Comparison of ENCODE assay signal across 7 cellular contexts in genomic region chr10:68735739-68736138, GRCh38. TPM values are rescaled to one million over a fixed set of nuclear protein-coding genes. Genes with fewer than 3 reads are reported as not detected.
DNase-seq lines count a peak whose midpoint lies in the region; ATAC-seq, FAIRE-seq and TF ChIP-seq lines count a peak whose summit lies in the region.
"Not testable (repeated sequence)": the region's sequence is repeated elsewhere in the genome, so short reads cannot be mapped to it uniquely, and the experiment has no call there.

No MANE protein-coding gene starts in this region.

- H3K27ac ChIP-seq in CD8-positive, alpha-beta T cell (ENCODE audit: low read depth, low read length); K562 (ENCODE audit: extremely low read depth, low read depth, low read length); vagina: not testable (repeated sequence)

- in situ Hi-C loops in K562 (cut with MboI): not testable (repeated sequence)

- not testable (repeated sequence) for H3K9ac ChIP-seq in K562 (ENCODE audit: insufficient read depth in 1 of 2, low read depth in 2 of 2, low read length in 2 of 2)

- ATAC-seq in CD8-positive, alpha-beta T cell; WTC11; activated T-cell treated with anti-CD3 and anti-CD28 coated beads, Interleukin-2, amount 50 U/mL, for 72 hours (replicated peaks in 1 of 2); K562; stimulated activated effector memory CD8-positive, alpha-beta T cell treated with anti-CD3 and anti-CD28 coated beads, Interleukin-12 subunit alpha, Interleukin-12 subunit beta, amount 100 ng/mL, for 72 hours: not testable (repeated sequence)

- BruUV-seq in K562 (replicated peaks; lab: Mats Ljungman, UMichigan): not testable (repeated sequence)

- POLR2A ChIA-PET in CD8-positive, alpha-beta T cell (lab: Charles Lee); WTC11 (lab: Charles Lee): not testable (repeated sequence)
- POLR2A ChIA-PET in K562 (lab: Yijun Ruan, JAX): interaction anchor here (1.0 to 1.4 kb wide), 2 partner anchors 9 to 11 kb away, joined by 3 to 5 read pairs; no protein-coding TSS in a partner anchor

- not testable (repeated sequence) for H3K4me1 ChIP-seq in CD8-positive, alpha-beta T cell (ENCODE audit: insufficient read depth, low read length); K562 (replicated peaks in 1 of 2; ENCODE audit: control insufficient read depth in 2 of 2, insufficient read depth in 2 of 2, low read length in 2 of 2); vagina

- DNase-seq in CD8-positive, alpha-beta T cell; WTC11 (ENCODE audit: low spot score); activated T-cell treated with anti-CD3 and anti-CD28 coated beads, Interleukin-2, amount 50 U/mL, for 72 hours; K562 (ENCODE audit: extremely low read depth in 1 of 4, low spot score in 3 of 4); stimulated activated effector memory CD8-positive, alpha-beta T cell treated with anti-CD3 and anti-CD28 coated beads, Interleukin-12 subunit alpha, Interleukin-12 subunit beta, amount 100 ng/mL, for 72 hours (ENCODE audit: low spot score in 2 of 2): not testable (repeated sequence)
- DNase-seq in mesenteric fat pad (ENCODE audit: low spot score) (peak; percentile 11), vagina (ENCODE audit: extremely low spot score in 2 of 2) (peak; percentile 1 to 3)

- H3K79me2 ChIP-seq in K562 (ENCODE audit: control insufficient read depth, insufficient read depth, low read length): peaks cover 49% of the 10 kb centered on the region

- H3K36me3 ChIP-seq in CD8-positive, alpha-beta T cell (ENCODE audit: insufficient read depth, low read length): peaks cover 43% of the 10 kb centered on the region
- H3K36me3 ChIP-seq in K562 (ENCODE audit: control insufficient read depth, insufficient read depth, low read length): peaks cover 95% of the 10 kb centered on the region
- H3K36me3 ChIP-seq in vagina: peaks cover 0 to 62% of the 10 kb centered on the region in 2 donors

- H3K27me3 ChIP-seq in CD8-positive, alpha-beta T cell (ENCODE audit: insufficient read depth, low read length); K562 (ENCODE audit: control insufficient read depth in 2 of 2, insufficient read depth in 2 of 2, low read length in 2 of 2); vagina: not testable (repeated sequence)

- H3K4me2 ChIP-seq in K562 (ENCODE audit: insufficient read depth, low read length): not testable (repeated sequence)

- not testable (repeated sequence) for H2AFZ ChIP-seq in K562 (ENCODE audit: low read depth, low read length)

- TF ChIP-seq RAD21 in K562 (CRISPR knock-in tag; conservative IDR thresholded peaks at IDR 0.05 in 1 of 2, IDR thresholded peaks at IDR 0.05 in 1 of 2): not testable (repeated sequence)

- CTCF ChIA-PET in CD8-positive, alpha-beta T cell (lab: Charles Lee); WTC11 (lab: Charles Lee); K562 (lab: Yijun Ruan, JAX; ENCODE audit: low intra/inter-chr PET ratio): not testable (repeated sequence)

- TF ChIP-seq EP300 in K562 (IDR thresholded peaks at IDR 0.05; ENCODE audit: low read length): not testable (repeated sequence)

- H3K4me3 Mint-ChIP-seq in CD8-positive, alpha-beta T cell; WTC11; activated T-cell treated with anti-CD3 and anti-CD28 coated beads, Interleukin-2, amount 50 U/mL, for 72 hours; stimulated activated effector memory CD8-positive, alpha-beta T cell treated with anti-CD3 and anti-CD28 coated beads, Interleukin-12 subunit alpha, Interleukin-12 subunit beta, amount 100 ng/mL, for 72 hours: not testable (repeated sequence)

- not testable (repeated sequence) for H3K27me3 Mint-ChIP-seq in CD8-positive, alpha-beta T cell (ENCODE audit: low read depth); WTC11 (ENCODE audit: low read depth); activated T-cell treated with anti-CD3 and anti-CD28 coated beads, Interleukin-2, amount 50 U/mL, for 72 hours (ENCODE audit: low read depth)

- 98% methylated on average over 6 of the region's 7 CpGs for WGBS in K562 (ENCODE audit: insufficient coverage, low coverage, missing lambda C conversion rate)

- H4K20me1 ChIP-seq in K562 (replicated peaks; ENCODE audit: control insufficient read depth, insufficient read depth, low read length): not testable (repeated sequence)

- TF ChIP-seq POLR2A in K562 (conservative IDR thresholded peaks at IDR 0.05); vagina (IDR thresholded peaks at IDR 0.05): not testable (repeated sequence)

- not testable (repeated sequence) for H3K9me3 Mint-ChIP-seq in CD8-positive, alpha-beta T cell; WTC11; activated T-cell treated with anti-CD3 and anti-CD28 coated beads, Interleukin-2, amount 50 U/mL, for 72 hours; stimulated activated effector memory CD8-positive, alpha-beta T cell treated with anti-CD3 and anti-CD28 coated beads, Interleukin-12 subunit alpha, Interleukin-12 subunit beta, amount 100 ng/mL, for 72 hours

- H3K27ac Mint-ChIP-seq in CD8-positive, alpha-beta T cell: peak overlapping the region; percentile 13
- peak overlapping the region; percentile 72; the same call in 1 of the 2 replicates for H3K27ac Mint-ChIP-seq in WTC11
- H3K27ac Mint-ChIP-seq in activated T-cell treated with anti-CD3 and anti-CD28 coated beads, Interleukin-2, amount 50 U/mL, for 72 hours: peak overlapping the region; percentile 35
- H3K27ac Mint-ChIP-seq in stimulated activated effector memory CD8-positive, alpha-beta T cell treated with anti-CD3 and anti-CD28 coated beads, Interleukin-12 subunit alpha, Interleukin-12 subunit beta, amount 100 ng/mL, for 72 hours: peak overlapping the region; percentile 32

- peaks cover 79% of the 10 kb centered on the region for H3K36me3 Mint-ChIP-seq in CD8-positive, alpha-beta T cell
- peaks cover 80% of the 10 kb centered on the region for H3K36me3 Mint-ChIP-seq in WTC11
- peaks cover 3 to 35% of the 10 kb centered on the region in 2 donors for H3K36me3 Mint-ChIP-seq in activated T-cell treated with anti-CD3 and anti-CD28 coated beads, Interleukin-2, amount 50 U/mL, for 72 hours (ENCODE audit: insufficient read depth in 2 of 2)
- H3K36me3 Mint-ChIP-seq in stimulated activated effector memory CD8-positive, alpha-beta T cell treated with anti-CD3 and anti-CD28 coated beads, Interleukin-12 subunit alpha, Interleukin-12 subunit beta, amount 100 ng/mL, for 72 hours: peaks cover 100% of the 10 kb centered on the region

- H3K4me3 ChIP-seq in CD8-positive, alpha-beta T cell (ENCODE audit: low read depth, low read length); K562; vagina: not testable (repeated sequence)

- not testable (repeated sequence) for H3K9me1 ChIP-seq in K562 (ENCODE audit: control insufficient read depth, insufficient read depth, low read length)

- FAIRE-seq in K562 (lab: Jason Lieb, UNC): peak; percentile 11

- peaks cover 15% of the 10 kb centered on the region for H3K4me1 Mint-ChIP-seq in CD8-positive, alpha-beta T cell (ENCODE audit: low read depth)
- H3K4me1 Mint-ChIP-seq in WTC11; activated T-cell treated with anti-CD3 and anti-CD28 coated beads, Interleukin-2, amount 50 U/mL, for 72 hours (ENCODE audit: low read depth); stimulated activated effector memory CD8-positive, alpha-beta T cell treated with anti-CD3 and anti-CD28 coated beads, Interleukin-12 subunit alpha, Interleukin-12 subunit beta, amount 100 ng/mL, for 72 hours: not testable (repeated sequence)

- not testable (repeated sequence) for TF ChIP-seq CTCF in CD8-positive, alpha-beta T cell (IDR thresholded peaks at IDR 0.05); WTC11 (IDR thresholded peaks at IDR 0.05); K562 (IDR thresholded peaks at IDR 0.05 in 2 of 3, conservative IDR thresholded peaks at IDR 0.05 in 1 of 3; ENCODE audit: insufficient read depth in 2 of 3, low read depth in 1 of 3, low read length in 3 of 3); vagina (IDR thresholded peaks at IDR 0.05)

- intact Hi-C loops in CD8-positive, alpha-beta T cell (cut with DNase I, micrococcal nuclease); K562 (cut with micrococcal nuclease); vagina (cut with DNase I): not testable (repeated sequence)

- not testable (repeated sequence) for H3K9me3 ChIP-seq in CD8-positive, alpha-beta T cell (ENCODE audit: low read length); K562 (replicated peaks; ENCODE audit: control insufficient read depth, insufficient read depth, low read depth, low read length); vagina

RNA-seq across cellular contexts. Expression of gene CCAR1, which starts 14.7 kb away (rescaled TPM):
- 10 to 100 TPM; 70.8 to 79.1 TPM for total RNA-seq in CD8-positive, alpha-beta T cell
- total RNA-seq in WTC11 (2021): 75.0 to 95.4 TPM (median 79.7 TPM) in 3 replicates
- total RNA-seq in activated T-cell treated with anti-CD3 and anti-CD28 coated beads, Interleukin-2, amount 50 U/mL, for 72 hours: 100 to 1,000 TPM; 111 to 121 TPM
- 184 and 338 TPM in 2 replicates for total RNA-seq in K562 (2011; cell fraction: chromatin; rRNA removed; ENCODE audit: low replicate concordance)
- total RNA-seq in K562 (2011; cell fraction: nucleolus; rRNA removed): 93.0 and 93.9 TPM in 2 replicates
- total RNA-seq in K562 (2011; cell fraction: nucleoplasm; rRNA removed): 126 and 131 TPM in 2 replicates
- 94.9 and 98.3 TPM in 2 replicates for total RNA-seq in K562 (2014; rRNA removed)
- total RNA-seq in K562 (2014; rRNA removed; fragmentation: Illumina TruSeq; extraction: Trizol): 131 and 150 TPM in 2 replicates
- total RNA-seq in K562 (2015; rRNA removed; fragmentation: Illumina TruSeq; extraction: Trizol): 145 and 157 TPM in 2 replicates
- 88.0 and 102 TPM in 2 replicates for total RNA-seq in K562 (2021)
- polyA plus RNA-seq in K562 (2011; rRNA removed): 111 and 117 TPM in 2 replicates
- polyA plus RNA-seq in K562 (2011; cell fraction: cytosol; rRNA removed): 108 and 123 TPM in 2 replicates
- polyA plus RNA-seq in K562 (2011; cell fraction: nucleus; rRNA removed): 271 and 289 TPM in 2 replicates
- 57.3 and 65.2 TPM in 2 replicates for polyA plus RNA-seq in K562 (2012)
- polyA plus RNA-seq in K562 (2014; fragmentation: Illumina TruSeq; extraction: Trizol): 117 and 141 TPM in 2 replicates
- polyA plus RNA-seq in K562 (2014; fragmentation: Nextera tagmentation; extraction: Ambion mirVana): 10 to 100 TPM; 44.8 to 68.5 TPM
- 112 and 173 TPM in 2 replicates for polyA plus RNA-seq in K562 (2014; rRNA removed)
- 139 and 144 TPM in 2 replicates for polyA minus RNA-seq in K562 (2011; rRNA and poly(A)+ RNA removed)
- 31.0 and 42.7 TPM in 2 replicates for polyA minus RNA-seq in K562 (2011; cell fraction: cytosol; rRNA and poly(A)+ RNA removed)
- polyA minus RNA-seq in K562 (2011; cell fraction: nucleus; rRNA and poly(A)+ RNA removed): 95.6 and 155 TPM in 2 replicates
- total RNA-seq in mesenteric fat pad: 51.9 TPM
- total RNA-seq in vagina: 67.0 TPM

Comparison
In these comparisons a context has a peak if more than half of its experiments do, and no peak if none do; other contexts are left out.
1. H3K27ac Mint-ChIP-seq: peak in every context shown above with its lines; median percentile 72 in WTC11; 35 in activated T-cell treated with anti-CD3 and anti-CD28 coated beads, Interleukin-2, amount 50 U/mL, for 72 hours; 32 in stimulated activated effector memory CD8-positive, alpha-beta T cell treated with anti-CD3 and anti-CD28 coated beads, Interleukin-12 subunit alpha, Interleukin-12 subunit beta, amount 100 ng/mL, for 72 hours; 13 in CD8-positive, alpha-beta T cell.